ENCODE assay signal across 26 cellular contexts in genomic region chr19:29445246-29445645, GRCh38.
"Had no signal": no experiment of that assay in that cellular context is flagged by ENCODE, and none has a peak within 500 bp of the region (broad histone marks: within the 10 kb centered on the region; RNA-seq: fewer than 3 reads in every experiment).

No MANE protein-coding gene starts in this region.

- H3K36me3 ChIP-seq: esophagus squamous epithelium, neutrophil, right atrium auricular region, sigmoid colon, tibial artery, upper lobe of left lung, vagina had no signal

- H3K4me3 ChIP-seq: esophagus squamous epithelium, lung, mucosa of descending colon, right atrium auricular region, sigmoid colon, testis, tibial artery, upper lobe of left lung, vagina had no signal

- ATAC-seq: mucosa of descending colon; natural killer cell treated with Interleukin-12 subunit alpha and Interleukin-12 subunit beta and Interleukin-15 and Interleukin-18, amount 100 ng/mL, for 72 hours; stimulated activated memory B cell treated with anti-CD40 and anti-IgM and Interleukin-4, amounts not matched to agents 10 μg/mL and 1 μg/mL and 100 μg/mL, for 72 hours; stimulated activated naive CD8-positive, alpha-beta T cell treated with anti-CD3 and anti-CD28 coated beads, Interleukin-15, Interleukin-2, amounts not matched to agents 100 U/mL and 50 U/mL, for 24 hours had no signal

- H3K27me3 ChIP-seq: esophagus squamous epithelium, neutrophil, right atrium auricular region, testis, tibial artery, upper lobe of left lung, vagina had no signal

- H3K9ac ChIP-seq: parathyroid adenoma had no signal

- DNase-seq: dermis blood vessel endothelial cell; effector memory CD4-positive, alpha-beta T cell; erythroblast; esophagus squamous epithelium; foreskin melanocyte; hypothalamus; immature natural killer cell; mucosa of descending colon; naive B cell; sigmoid colon; stimulated activated CD4-positive, alpha-beta T cell treated with anti-CD3 and anti-CD28 coated beads, Interleukin-4, amount 100 ng/mL, for 4 hours; stimulated activated naive CD8-positive, alpha-beta T cell treated with anti-CD3 and anti-CD28 coated beads, Interleukin-15, Interleukin-2, amounts not matched to agents 100 U/mL and 50 U/mL, for 24 hours; substantia nigra; testis; tibial artery; upper lobe of left lung had no signal

- H2AFZ ChIP-seq: parathyroid adenoma had no signal

- H3K27ac ChIP-seq: esophagus squamous epithelium, neutrophil, parathyroid adenoma, right atrium auricular region, sigmoid colon, testis, tibial artery, upper lobe of left lung, vagina had no signal

- H3K9me3 ChIP-seq: neutrophil, right atrium auricular region, testis, upper lobe of left lung, vagina had no signal

- H3K79me2 ChIP-seq: parathyroid adenoma had no signal

- H3K4me1 ChIP-seq: esophagus squamous epithelium, parathyroid adenoma, right atrium auricular region, sigmoid colon, testis, tibial artery, upper lobe of left lung, vagina had no signal

- FAIRE-seq: colon, endometrium, keratinocyte had no signal
